1 cellular context compared by ENCODE assay signal in genomic region chr4:73936969-73937368, GRCh38.
TF ChIP-seq lines count a peak whose summit lies in the region.

No MANE protein-coding gene starts in this region.

TF ChIP-seq in A549, 52 proteins besides CTCF, POLR2A, EP300 and RAD21 (continued from another document):
- no peak for TF ChIP-seq USF2 (IDR thresholded peaks at IDR 0.05)
- no peak for TF ChIP-seq EHF (CRISPR knock-in tag; IDR thresholded peaks at IDR 0.05)
